Comparison of ENCODE assay signal across 8 cellular contexts in genomic region chr6:147204060-147204785, GRCh38. TPM values are rescaled to one million over a fixed set of nuclear protein-coding genes. Genes with fewer than 3 reads are reported as not detected.
DNase-seq lines count a peak whose midpoint lies in the region; ATAC-seq, FAIRE-seq and TF ChIP-seq lines count a peak whose summit lies in the region.

Gene STXBP5 (plus strand): TSS chr6:147204417. CDS start chr6:147204533, 116 bp downstream.

- FAIRE-seq in keratinocyte (lab: Jason Lieb, UNC): no peak

- intact Hi-C loops in spleen (cut with DNase I; ENCODE audit: low total_unique reads): no loop called here

- no peak for TF ChIP-seq POLR2A in spleen (IDR thresholded peaks at IDR 0.05)

- H3K9me2 ChIP-seq in Karpas-422 (replicated peaks; ENCODE audit: insufficient read depth, low read length): no peaks in the 10 kb centered on the region

- H3K36me3 ChIP-seq in Karpas-422 (ENCODE audit: insufficient read depth, low read length) (peaks cover 5% of the 10 kb centered on the region; the same call in 1 of the 2 replicates), WERI-Rb-1 (no peaks in the 10 kb centered on the region), keratinocyte (ENCODE audit: control insufficient read depth in 2 of 2, extremely low read depth in 1 of 2, insufficient read depth in 2 of 2, low read length in 2 of 2) (no peaks in the 10 kb centered on the region), spleen (no peaks in the 10 kb centered on the region)

- H2AFZ ChIP-seq in Karpas-422 (ENCODE audit: low read length) (peak within 1 kb of the TSS; percentile 96), keratinocyte (ENCODE audit: control insufficient read depth, low read length) (peak within 1 kb of the TSS; percentile 91)

- H3K9me1 ChIP-seq in keratinocyte (ENCODE audit: control insufficient read depth, extremely low read depth, insufficient read depth, low read length): no peaks in the 10 kb centered on the region

- peak within 1 kb of the TSS; percentile 93 for H3K4me3 ChIP-seq in Karpas-422 (ENCODE audit: low read length)
- peak within 1 kb of the TSS; percentile 63 for H3K4me3 ChIP-seq in WERI-Rb-1 (ENCODE audit: low read depth, low read length)
- peak within 1 kb of the TSS; percentile 87 to 95 (median 92) for H3K4me3 ChIP-seq in keratinocyte (ENCODE audit: control insufficient read depth in 2 of 3, extremely low read depth in 1 of 3, insufficient read depth in 2 of 3, low read depth in 1 of 3, low read length in 3 of 3)
- peak within 1 kb of the TSS; percentile 57 to 79 (median 72) for H3K4me3 ChIP-seq in spleen

- H3K4me1 ChIP-seq in Karpas-422 (ENCODE audit: low read length) (peaks cover 44% of the 10 kb centered on the region), keratinocyte (ENCODE audit: control insufficient read depth, extremely low read depth, insufficient read depth, low read length) (peaks cover 13% of the 10 kb centered on the region), spleen (peaks cover 10 to 57% (median 34%) of the 10 kb centered on the region in 6 donors)

- H3K27ac ChIP-seq in Karpas-422 (ENCODE audit: low read length) (peak within 1 kb of the TSS; percentile 77), WERI-Rb-1 (peak within 1 kb of the TSS; percentile 75), caudate nucleus (ENCODE audit: low read depth, low read length) (peak within 1 kb of the TSS; percentile 97), keratinocyte (ENCODE audit: control insufficient read depth, insufficient read depth, low read length) (peak within 1 kb of the TSS; percentile 77), spleen (peak within 1 kb of the TSS; percentile 83 to 98 (median 96))

- H3K9ac ChIP-seq in Karpas-422 (ENCODE audit: low read length): peak within 1 kb of the TSS; percentile 95
- H3K9ac ChIP-seq in keratinocyte (ENCODE audit: control insufficient read depth, extremely low read depth, insufficient read depth, low read length): peak within 1 kb of the TSS; percentile 89

- H4K20me1 ChIP-seq in Karpas-422 (ENCODE audit: insufficient read depth, low read depth, low read length): no peaks in the 10 kb centered on the region
- no peaks in the 10 kb centered on the region for H4K20me1 ChIP-seq in keratinocyte (ENCODE audit: control insufficient read depth, extremely low read depth, insufficient read depth, low read length)

- TF ChIP-seq CTCF in WERI-Rb-1 (IDR thresholded peaks at IDR 0.05; ENCODE audit: low read depth, low read length) (no peak), keratinocyte (optimal IDR thresholded peaks at IDR 0.05 in 1 of 3, IDR thresholded peaks at IDR 0.05 in 1 of 3, conservative IDR thresholded peaks at IDR 0.05 in 1 of 3; ENCODE audit: extremely low read depth in 1 of 3, insufficient read depth in 2 of 3, low read length in 3 of 3) (no peak), spleen (IDR thresholded peaks at IDR 0.05 in 8 of 11, conservative IDR thresholded peaks at IDR 0.05 in 3 of 11) (no peak)

- WGBS in spleen, 5 donors: 0 to 1% (median 0%) methylated on average over 44 to 85 of the region's 85 CpGs

- no peaks in the 10 kb centered on the region for H3K27me3 ChIP-seq in Karpas-422 (ENCODE audit: low read length)
- no peaks in the 10 kb centered on the region for H3K27me3 ChIP-seq in WERI-Rb-1 (ENCODE audit: insufficient read depth, low read depth, severe bottlenecking)
- no peaks in the 10 kb centered on the region for H3K27me3 ChIP-seq in keratinocyte (ENCODE audit: control insufficient read depth, extremely low read depth, insufficient read depth, low read length)
- no peaks in the 10 kb centered on the region for H3K27me3 ChIP-seq in spleen (replicated peaks in 1 of 7)

- peaks cover 56% of the 10 kb centered on the region for H3K79me2 ChIP-seq in Karpas-422 (ENCODE audit: low read length)
- H3K79me2 ChIP-seq in keratinocyte (ENCODE audit: control insufficient read depth, insufficient read depth, low read length): peaks cover 50% of the 10 kb centered on the region

- no peaks in the 10 kb centered on the region for H3K9me3 ChIP-seq in Karpas-422 (ENCODE audit: low read length)
- H3K9me3 ChIP-seq in WERI-Rb-1 (ENCODE audit: severe bottlenecking): no peaks in the 10 kb centered on the region
- no peaks in the 10 kb centered on the region for H3K9me3 ChIP-seq in keratinocyte (ENCODE audit: control insufficient read depth, low read depth, low read length)
- no peaks in the 10 kb centered on the region for H3K9me3 ChIP-seq in spleen

- H3K4me2 ChIP-seq in Karpas-422 (ENCODE audit: low read depth, low read length, poor library complexity, severe bottlenecking): peak within 1 kb of the TSS; percentile 91
- H3K4me2 ChIP-seq in keratinocyte (ENCODE audit: control insufficient read depth, extremely low read depth, insufficient read depth, low read depth, low read length): peak within 1 kb of the TSS; percentile 98

- DNase-seq in GF-D8 (lab: John Stamatoyannopoulos, UW) (peak; percentile 88), Karpas-422 (peak; percentile 78), WERI-Rb-1 (peak; percentile 37), caudate nucleus (lab: John Stamatoyannopoulos, UW) (peak in 42 of 61 donors; percentile 1 to 67 (median 27)), keratinocyte (ENCODE audit: low read depth, low spot score) (no peak), spleen (peak; percentile 91), cortex of kidney (lab: John Stamatoyannopoulos, UW) (no peak)

- dilution Hi-C loops in keratinocyte (cut with MboI; ENCODE audit: extremely low pct_ligation_motif_present, low sequenced_read_pairs): no loop called here

- peak; percentile 23 for ATAC-seq in GM21786 (IDR thresholded peaks at IDR 0.05; ENCODE audit: unreplicated experiment)

RNA-seq across cellular contexts. Expression of gene STXBP5, which starts in this region (rescaled TPM):
- total RNA-seq in Karpas-422 (2014; rRNA removed; shearing (Covaris generic); ENCODE audit: low replicate concordance): 12.1 and 30.5 TPM in 2 replicates
- polyA plus RNA-seq in keratinocyte (15.6 to 19.4 TPM (median 17.7 TPM) in 3 replicates), spleen (1 to 10 TPM; 6.5 to 8.1 (median 7.7) TPM)
- 9.4 TPM for polyA plus RNA-seq in keratinocyte (2011; ENCODE audit: low read depth)
- polyA plus RNA-seq in keratinocyte (2011; cell fraction: cytosol; rRNA removed): 11.2 and 21.9 TPM in 2 replicates
- polyA plus RNA-seq in keratinocyte (2011; cell fraction: nucleus; rRNA removed): 19.3 and 23.0 TPM in 2 replicates
- polyA plus RNA-seq in keratinocyte (2012; ENCODE audit: low replicate concordance): 7.7 and 11.9 TPM in 2 replicates
- 10.6 to 64.0 TPM (median 42.7 TPM) in 3 replicates for polyA minus RNA-seq in keratinocyte
- polyA minus RNA-seq in keratinocyte (2011; cell fraction: cytosol; rRNA and poly(A)+ RNA removed): 26.7 TPM
- polyA minus RNA-seq in keratinocyte (2011; cell fraction: nucleus; rRNA and poly(A)+ RNA removed): 37.1 and 72.4 TPM in 2 replicates
- total RNA-seq in spleen: 10 to 100 TPM; 27.6 to 51.1 (median 34.8) TPM

Comparison
In these comparisons a context has a peak if more than half of its experiments do, and no peak if none do; other contexts are left out.
1. DNase-seq: peak in GF-D8 (single experiment), Karpas-422 (single experiment), WERI-Rb-1 (single experiment), caudate nucleus (42 of 61) and spleen (single experiment); none in keratinocyte (single experiment) and cortex of kidney (single experiment).
2. Peak in every context shown above with its lines, with median percentiles within 50 percentile points of each other: H3K27ac ChIP-seq and H3K4me3 ChIP-seq.